9 cellular contexts compared by ENCODE assay signal in genomic region chr22:20567993-20568417, GRCh38.
A peak's percentile ranks its signal among the peaks of the same experiment; 100 is the strongest.
DNase-seq lines count a peak whose midpoint lies in the region; ATAC-seq and TF ChIP-seq lines count a peak whose summit lies in the region.
"Had no signal": no experiment of that assay in that cellular context is flagged by ENCODE, and none has a peak within 500 bp of the region (broad histone marks: within the 10 kb centered on the region; RNA-seq: fewer than 3 reads in every experiment).

No MANE protein-coding gene starts in this region.

- H3K4me3 Mint-ChIP-seq in activated CD8-positive, alpha-beta memory T cell treated with anti-CD3 and anti-CD28 coated beads, Interleukin-2, amount 10 ng/mL, durations not matched to agents 7 days and 5 days = peak overlapping the region; percentile 7
- peak overlapping the region; percentile 62 for H3K4me3 Mint-ChIP-seq in activated T-helper 17 cell treated with anti-CD3 and anti-CD28 coated beads, Interleukin-2, amount 50 U/mL, for 72 hours

- no peak for ATAC-seq in activated CD8-positive, alpha-beta memory T cell treated with anti-CD3 and anti-CD28 coated beads, Interleukin-2, amount 10 ng/mL, durations not matched to agents 7 days and 5 days
- no peak for ATAC-seq in activated T-helper 17 cell treated with anti-CD3 and anti-CD28 coated beads, Interleukin-2, amount 50 U/mL, for 72 hours (replicated peaks)
- no peak for ATAC-seq in HG02763 (IDR thresholded peaks at IDR 0.05; ENCODE audit: unreplicated experiment)

- H3K27ac ChIP-seq in tibial artery = peak overlapping the region; percentile 71 to 78

- H3K4me1 Mint-ChIP-seq in activated CD8-positive, alpha-beta memory T cell treated with anti-CD3 and anti-CD28 coated beads, Interleukin-2, amount 10 ng/mL, durations not matched to agents 7 days and 5 days = peaks cover 88% of the 10 kb centered on the region
- peaks cover 47% of the 10 kb centered on the region for H3K4me1 Mint-ChIP-seq in activated T-helper 17 cell treated with anti-CD3 and anti-CD28 coated beads, Interleukin-2, amount 50 U/mL, for 72 hours

- peak overlapping the region; percentile 93 for H3K27ac Mint-ChIP-seq in activated CD8-positive, alpha-beta memory T cell treated with anti-CD3 and anti-CD28 coated beads, Interleukin-2, amount 10 ng/mL, durations not matched to agents 7 days and 5 days
- no peak overlapping the region for H3K27ac Mint-ChIP-seq in activated T-helper 17 cell treated with anti-CD3 and anti-CD28 coated beads, Interleukin-2, amount 50 U/mL, for 72 hours

- H3K4me1 ChIP-seq in tibial artery = peaks cover 0 to 43% (median 35%) of the 10 kb centered on the region in 4 donors

- H3K9me3 ChIP-seq in tibial artery = no peaks in the 10 kb centered on the region
- H3K9me3 ChIP-seq: Caco-2 had no signal

- no peak overlapping the region for H3K4me3 ChIP-seq in tibial artery

- DNase-seq in activated CD8-positive, alpha-beta memory T cell treated with anti-CD3 and anti-CD28 coated beads, Interleukin-2, amount 10 ng/mL, durations not matched to agents 7 days and 5 days = no peak
- DNase-seq in activated CD8-positive, alpha-beta memory T cell treated with anti-CD3 and anti-CD28 coated beads for 24 hours = no peak
- peak; percentile 61 for DNase-seq in hepatic stellate cell (ENCODE audit: low spot score)
- no peak for DNase-seq in tibial artery
- no peak for DNase-seq in HuH-7 (ENCODE audit: low spot score)
- no peak for DNase-seq in NOMO-1 treated with dmso at 0.1 percent for 144 hours (lab: John Stamatoyannopoulos, UW; ENCODE audit: unreplicated experiment)

- H3K9me3 Mint-ChIP-seq in activated CD8-positive, alpha-beta memory T cell treated with anti-CD3 and anti-CD28 coated beads, Interleukin-2, amount 10 ng/mL, durations not matched to agents 7 days and 5 days (ENCODE audit: low read depth) = no peaks in the 10 kb centered on the region
- H3K9me3 Mint-ChIP-seq in activated T-helper 17 cell treated with anti-CD3 and anti-CD28 coated beads, Interleukin-2, amount 50 U/mL, for 72 hours = no peaks in the 10 kb centered on the region

- H3K27me3 ChIP-seq in tibial artery = no peaks in the 10 kb centered on the region

- peaks cover 76% of the 10 kb centered on the region for H3K36me3 Mint-ChIP-seq in activated CD8-positive, alpha-beta memory T cell treated with anti-CD3 and anti-CD28 coated beads, Interleukin-2, amount 10 ng/mL, durations not matched to agents 7 days and 5 days
- H3K36me3 Mint-ChIP-seq in activated T-helper 17 cell treated with anti-CD3 and anti-CD28 coated beads, Interleukin-2, amount 50 U/mL, for 72 hours (ENCODE audit: low read depth) = peaks cover 99% of the 10 kb centered on the region

- intact Hi-C loops in tibial artery (cut with DNase I; ENCODE audit: low total_unique reads) = loop anchor here (5.0 kb wide), 1 partner anchor 71 kb away; the partner anchor contains the start of gene KLHL22

- CTCF ChIA-PET in activated CD8-positive, alpha-beta memory T cell treated with anti-CD3 and anti-CD28 coated beads, Interleukin-2, amount 10 ng/mL, durations not matched to agents 7 days and 5 days (lab: Charles Lee) = interaction anchor here (0.9 to 14.1 kb wide), 6 partner anchors 17 to 59 kb away, joined by 3 to 406 read pairs (median 4); no protein-coding TSS in a partner anchor

- H3K36me3 ChIP-seq in tibial artery = peaks cover 33 to 71% (median 69%) of the 10 kb centered on the region in 3 donors

- TF ChIP-seq CTCF in tibial artery (IDR thresholded peaks at IDR 0.05) = peak in 1 of 2 experiments; percentile 9

- H3K27me3 Mint-ChIP-seq in activated CD8-positive, alpha-beta memory T cell treated with anti-CD3 and anti-CD28 coated beads, Interleukin-2, amount 10 ng/mL, durations not matched to agents 7 days and 5 days = no peaks in the 10 kb centered on the region
- no peaks in the 10 kb centered on the region for H3K27me3 Mint-ChIP-seq in activated T-helper 17 cell treated with anti-CD3 and anti-CD28 coated beads, Interleukin-2, amount 50 U/mL, for 72 hours
